ENCODE assay signal across 15 cellular contexts in the genomic region with DNA sequence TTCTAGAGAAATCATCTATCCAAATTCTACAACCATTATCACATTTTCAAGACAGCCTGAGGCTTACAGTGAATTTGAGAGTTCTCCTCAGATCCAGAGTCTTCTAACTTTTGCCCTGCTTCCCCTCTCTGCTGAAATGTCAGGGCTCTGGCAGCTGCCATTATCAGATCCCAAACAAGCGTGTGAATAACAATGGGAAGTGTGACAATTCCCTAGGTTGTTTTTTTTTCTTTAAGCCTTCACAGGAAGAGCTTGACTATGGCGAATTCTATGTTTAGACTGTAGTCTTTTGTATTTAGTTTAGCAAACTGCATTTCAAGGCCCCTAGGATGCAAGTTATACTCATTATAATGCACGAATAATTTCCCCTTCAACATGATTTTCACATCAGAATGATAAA.
"Had no signal": no experiment of that assay in that cellular context is flagged by ENCODE, and none has a peak within 500 bp of the region (broad histone marks: within the 10 kb centered on the region; RNA-seq: fewer than 3 reads in every experiment).

No MANE protein-coding gene starts in this region.

- H3K4me3 ChIP-seq: gastroesophageal sphincter, hepatocyte, psoas muscle, testis, upper lobe of right lung had no signal

- H3K27me3 ChIP-seq: gastroesophageal sphincter, hepatocyte, testis, upper lobe of right lung had no signal

- DNase-seq: activated CD4-positive, alpha-beta T cell treated with anti-CD3 and anti-CD28 coated beads for 48 hours; activated naive CD4-positive, alpha-beta T cell treated with anti-CD3 and anti-CD28 coated beads for 36 hours; effector CD4-positive, alpha-beta T cell; immature natural killer cell; left colon; psoas muscle; stimulated activated CD4-positive, alpha-beta T cell treated with anti-CD3 and anti-CD28 coated beads, Interleukin-2, amount 100 ng/mL, for 48 hours; stimulated activated CD8-positive, alpha-beta memory T cell treated with anti-CD3 and anti-CD28 coated beads, Interleukin-4, amount 100 ng/mL, for 48 hours; T1000; testis; upper lobe of right lung; WERI-Rb-1 had no signal

- H3K4me1 ChIP-seq: psoas muscle, testis, upper lobe of right lung had no signal

- ATAC-seq: gastroesophageal sphincter, left colon, psoas muscle, upper lobe of right lung had no signal

- H3K9me3 ChIP-seq: psoas muscle, testis, upper lobe of right lung had no signal

- H2AFZ ChIP-seq: hepatocyte had no signal

- H3K27ac ChIP-seq: epithelial cell of prostate, gastroesophageal sphincter, hepatocyte, psoas muscle, testis, upper lobe of right lung, WERI-Rb-1 had no signal

- H3K36me3 ChIP-seq: gastroesophageal sphincter, upper lobe of right lung, WERI-Rb-1 had no signal
